Comparison of ENCODE assay signal across 9 cellular contexts in genomic region chr16:82995927-82996441, GRCh38.
DNase-seq lines count a peak whose midpoint lies in the region; ATAC-seq, FAIRE-seq and TF ChIP-seq lines count a peak whose summit lies in the region.
"Had no signal": no experiment of that assay in that cellular context is flagged by ENCODE, and none has a peak within 500 bp of the region (broad histone marks: within the 10 kb centered on the region; RNA-seq: fewer than 3 reads in every experiment).

No MANE protein-coding gene starts in this region.

- no peaks in the 10 kb centered on the region for H3K4me1 ChIP-seq in pancreas

- DNase-seq in Daoy (ENCODE audit: low read depth) (peak; percentile 73), NCI-H69 (lab: John Stamatoyannopoulos, UW) (peak; percentile 78), epithelial cell of esophagus (ENCODE audit: low read depth) (peak; percentile 73), pancreas (no peak), superior temporal gyrus (ENCODE audit: extremely low spot score) (no peak), GM12891 (ENCODE audit: insufficient read length, low spot score) (no peak), type B pancreatic cell (ENCODE audit: extremely low spot score, unreplicated experiment) (no peak)
- DNase-seq in stimulated activated naive CD8-positive, alpha-beta T cell treated with anti-CD3 and anti-CD28 coated beads, Interleukin-15, amount 100 ng/mL, for 72 hours = no peak
- DNase-seq: NCI-H446 treated with DMSO at 0.1 percent for 48 hours had no signal

- intact Hi-C loops in pancreas (cut with DNase I) = no loop called here

- H3K4me3 ChIP-seq in epithelial cell of esophagus (ENCODE audit: low read length) = no peak overlapping the region
- no peak overlapping the region for H3K4me3 ChIP-seq in pancreas

- no peak overlapping the region for H3K27ac Mint-ChIP-seq in stimulated activated naive CD8-positive, alpha-beta T cell treated with anti-CD3 and anti-CD28 coated beads, Interleukin-15, amount 100 ng/mL, for 72 hours
- H3K27ac Mint-ChIP-seq in type B pancreatic cell = no peak overlapping the region

- H3K27me3 ChIP-seq in pancreas = no peaks in the 10 kb centered on the region

- peak overlapping the region in 1 of 4 donors; percentile 41 for H3K27ac ChIP-seq in pancreas

- H3K36me3 Mint-ChIP-seq in type B pancreatic cell = no peaks in the 10 kb centered on the region

- TF ChIP-seq CTCF in epithelial cell of esophagus (IDR thresholded peaks at IDR 0.05; ENCODE audit: insufficient read depth, low read depth, low read length, missing control alignments) (no peak), pancreas (IDR thresholded peaks at IDR 0.05) (no peak), type B pancreatic cell (conservative IDR thresholded peaks at IDR 0.05) (no peak)

- H3K9me3 Mint-ChIP-seq in stimulated activated naive CD8-positive, alpha-beta T cell treated with anti-CD3 and anti-CD28 coated beads, Interleukin-15, amount 100 ng/mL, for 72 hours = peaks cover 0 to 11% of the 10 kb centered on the region in 2 donors
- no peaks in the 10 kb centered on the region for H3K9me3 Mint-ChIP-seq in type B pancreatic cell

- no peak for TF ChIP-seq POLR2A in GM12891 (IDR thresholded peaks at IDR 0.05; ENCODE audit: low read depth, low read length)

- H3K4me1 Mint-ChIP-seq in stimulated activated naive CD8-positive, alpha-beta T cell treated with anti-CD3 and anti-CD28 coated beads, Interleukin-15, amount 100 ng/mL, for 72 hours = no peaks in the 10 kb centered on the region
- H3K4me1 Mint-ChIP-seq in type B pancreatic cell (ENCODE audit: unreplicated experiment) = no peaks in the 10 kb centered on the region

- FAIRE-seq in pancreas (lab: Jason Lieb, UNC) (no peak), GM12891 (lab: Jason Lieb, UNC) (no peak)

- no peaks in the 10 kb centered on the region for H3K27me3 Mint-ChIP-seq in stimulated activated naive CD8-positive, alpha-beta T cell treated with anti-CD3 and anti-CD28 coated beads, Interleukin-15, amount 100 ng/mL, for 72 hours
- peaks cover 3% of the 10 kb centered on the region for H3K27me3 Mint-ChIP-seq in type B pancreatic cell

- no peaks in the 10 kb centered on the region for H3K36me3 ChIP-seq in pancreas

- H3K9me3 ChIP-seq in pancreas = no peaks in the 10 kb centered on the region

- WGBS in pancreas, 2 donors = 41 to 53% methylated on average over 5 of the region's 5 CpGs

- ATAC-seq in pancreas = peak in 3 of 4 donors; percentile 47 to 82 (median 54)
- no peak for ATAC-seq in stimulated activated naive CD8-positive, alpha-beta T cell treated with anti-CD3 and anti-CD28 coated beads, Interleukin-15, amount 100 ng/mL, for 72 hours

- no peak overlapping the region for H3K4me3 Mint-ChIP-seq in stimulated activated naive CD8-positive, alpha-beta T cell treated with anti-CD3 and anti-CD28 coated beads, Interleukin-15, amount 100 ng/mL, for 72 hours
- no peak overlapping the region for H3K4me3 Mint-ChIP-seq in type B pancreatic cell

TF ChIP-seq in GM12891, 5 proteins besides CTCF, POLR2A, EP300 and RAD21:
- TF ChIP-seq PAX5 (IDR thresholded peaks at IDR 0.05; ENCODE audit: insufficient read depth, low read length, severe bottlenecking) (no peak), POU2F2 (IDR thresholded peaks at IDR 0.05; ENCODE audit: low read depth, low read length) (no peak), SPI1 (IDR thresholded peaks at IDR 0.05; ENCODE audit: low read depth, low read length) (no peak), POLR2AphosphoS5 (IDR thresholded peaks at IDR 0.05; ENCODE audit: low read depth, low read length) (no peak), TAF1 (IDR thresholded peaks at IDR 0.05; ENCODE audit: low read depth, low read length) (no peak)

Comparison
In these comparisons a context has a peak if more than half of its experiments do, and no peak if none do; other contexts are left out.
1. DNase-seq: peak in Daoy (single experiment), NCI-H69 (single experiment) and epithelial cell of esophagus (single experiment); none in pancreas (0 of 6), superior temporal gyrus (single experiment), GM12891 (single experiment), stimulated activated naive CD8-positive, alpha-beta T cell treated with anti-CD3 and anti-CD28 coated beads, Interleukin-15, amount 100 ng/mL, for 72 hours (0 of 2) and type B pancreatic cell (single experiment).